In the genomic region with DNA sequence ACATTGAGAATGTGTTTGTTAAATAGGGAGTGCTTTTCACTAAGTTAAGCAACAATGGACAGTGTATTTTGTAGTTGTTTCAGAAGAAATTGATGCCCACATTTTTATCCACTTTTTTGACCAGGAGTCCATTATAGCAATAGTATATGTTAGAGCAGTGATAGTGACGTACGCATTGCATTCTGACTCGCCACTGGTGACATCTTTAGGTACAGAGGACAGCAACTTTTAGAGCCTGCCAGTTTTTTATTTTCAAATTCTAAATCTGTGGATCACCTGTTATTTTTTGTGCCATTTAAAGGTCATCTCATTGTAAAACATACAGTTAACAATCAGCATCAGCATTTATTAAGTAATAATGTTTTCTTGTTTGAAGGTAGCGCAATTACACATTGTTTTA, we compare ENCODE assay signal across 9 cellular contexts. TPM values are rescaled to one million over a fixed set of nuclear protein-coding genes. Genes with fewer than 3 reads are reported as not detected.
DNase-seq lines count a peak whose midpoint lies in the region; ATAC-seq and TF ChIP-seq lines count a peak whose summit lies in the region.
"Had no signal": no experiment of that assay in that cellular context is flagged by ENCODE, and none has a peak within 500 bp of the region (broad histone marks: within the 10 kb centered on the region; RNA-seq: fewer than 3 reads in every experiment).

No MANE protein-coding gene starts in this region.

- no peaks in the 10 kb centered on the region for H3K27me3 Mint-ChIP-seq in activated naive CD8-positive, alpha-beta T cell treated with anti-CD3 and anti-CD28 coated beads, Interleukin-2, amount 50 U/mL, for 24 hours

- H3K4me3 ChIP-seq in left ventricle myocardium inferior (peak overlapping the region; percentile 97), lower lobe of right lung (peak overlapping the region; percentile 80), upper lobe of right lung (peak overlapping the region; percentile 92)

- no peaks in the 10 kb centered on the region for H3K36me3 ChIP-seq in left ventricle myocardium inferior
- no peaks in the 10 kb centered on the region for H3K36me3 ChIP-seq in lower lobe of right lung
- no peaks in the 10 kb centered on the region for H3K36me3 ChIP-seq in upper lobe of right lung
- H3K36me3 ChIP-seq: SJCRH30 had no signal

- DNase-seq in left ventricle myocardium inferior (no peak), Right ventricle myocardium superior (no peak), lower lobe of right lung (no peak), upper lobe of right lung (no peak), NCI-H1048 (lab: John Stamatoyannopoulos, UW) (no peak), foreskin keratinocyte (no peak)
- no peak for DNase-seq in activated naive CD8-positive, alpha-beta T cell treated with anti-CD3 and anti-CD28 coated beads, Interleukin-2, amount 50 U/mL, for 24 hours

- H3K4me1 ChIP-seq in left ventricle myocardium inferior (peaks cover 70% of the 10 kb centered on the region), lower lobe of right lung (peaks cover 24% of the 10 kb centered on the region), upper lobe of right lung (peaks cover 12% of the 10 kb centered on the region), foreskin keratinocyte (peaks cover 4% of the 10 kb centered on the region)
- H3K4me1 ChIP-seq: SJCRH30 had no signal

- H3K9me3 Mint-ChIP-seq in activated naive CD8-positive, alpha-beta T cell treated with anti-CD3 and anti-CD28 coated beads, Interleukin-2, amount 50 U/mL, for 24 hours: no peaks in the 10 kb centered on the region

- H3K9me3 ChIP-seq in left ventricle myocardium inferior (replicated peaks) (no peaks in the 10 kb centered on the region), lower lobe of right lung (no peaks in the 10 kb centered on the region), upper lobe of right lung (no peaks in the 10 kb centered on the region)
- H3K9me3 ChIP-seq: SJCRH30 had no signal

- ATAC-seq in Right ventricle myocardium superior (ENCODE audit: poor library complexity): no peak
- no peak for ATAC-seq in activated naive CD8-positive, alpha-beta T cell treated with anti-CD3 and anti-CD28 coated beads, Interleukin-2, amount 50 U/mL, for 24 hours
- ATAC-seq in lower lobe of right lung: no peak
- no peak for ATAC-seq in upper lobe of right lung
- no peak for ATAC-seq in foreskin keratinocyte
- ATAC-seq in HG02798 (IDR thresholded peaks at IDR 0.05; ENCODE audit: poor library complexity, unreplicated experiment): no peak

- peaks cover 39% of the 10 kb centered on the region for H3K4me1 Mint-ChIP-seq in activated naive CD8-positive, alpha-beta T cell treated with anti-CD3 and anti-CD28 coated beads, Interleukin-2, amount 50 U/mL, for 24 hours

- H3K36me3 Mint-ChIP-seq in activated naive CD8-positive, alpha-beta T cell treated with anti-CD3 and anti-CD28 coated beads, Interleukin-2, amount 50 U/mL, for 24 hours (ENCODE audit: low read depth): peaks cover 11% of the 10 kb centered on the region

- no peak for TF ChIP-seq CTCF in left ventricle myocardium inferior (IDR thresholded peaks at IDR 0.05; ENCODE audit: borderline replicate concordance)
- no peak for TF ChIP-seq CTCF in lower lobe of right lung (IDR thresholded peaks at IDR 0.05)
- TF ChIP-seq CTCF in upper lobe of right lung (IDR thresholded peaks at IDR 0.05): no peak
- no peak for TF ChIP-seq CTCF in foreskin keratinocyte (conservative IDR thresholded peaks at IDR 0.05)

- H3K27ac ChIP-seq in left ventricle myocardium inferior (replicated peaks): peak overlapping the region; percentile 96
- no peak overlapping the region for H3K27ac ChIP-seq in lower lobe of right lung
- H3K27ac ChIP-seq in upper lobe of right lung: no peak overlapping the region
- no peak overlapping the region for H3K27ac ChIP-seq in foreskin keratinocyte
- H3K27ac ChIP-seq: SJCRH30 had no signal

- no peak overlapping the region for H3K27ac Mint-ChIP-seq in activated naive CD8-positive, alpha-beta T cell treated with anti-CD3 and anti-CD28 coated beads, Interleukin-2, amount 50 U/mL, for 24 hours

- H3K4me3 Mint-ChIP-seq in activated naive CD8-positive, alpha-beta T cell treated with anti-CD3 and anti-CD28 coated beads, Interleukin-2, amount 50 U/mL, for 24 hours: peak overlapping the region; percentile 96

- intact Hi-C loops in left ventricle myocardium inferior (cut with micrococcal nuclease): loop anchor here (10.0 kb wide), 1 partner anchor 49 kb away; the partner anchor contains the start of gene TFAM
- intact Hi-C loops in Right ventricle myocardium superior (cut with DNase I): loop anchor here (5.0 kb wide), 1 partner anchor 51 kb away; the partner anchor contains the start of gene TFAM
- intact Hi-C loops in lower lobe of right lung (cut with DNase I): no loop called here
- intact Hi-C loops in upper lobe of right lung (cut with DNase I): no loop called here

- H3K27me3 ChIP-seq in left ventricle myocardium inferior (ENCODE audit: low read depth) (no peaks in the 10 kb centered on the region), lower lobe of right lung (ENCODE audit: low read depth) (no peaks in the 10 kb centered on the region), upper lobe of right lung (no peaks in the 10 kb centered on the region), foreskin keratinocyte (no peaks in the 10 kb centered on the region)
- H3K27me3 ChIP-seq: SJCRH30 had no signal

RNA-seq across cellular contexts. Expression of gene UBE2D1, which starts 1.4 kb away (rescaled TPM):
- total RNA-seq in left ventricle myocardium inferior (56.0 TPM), Right ventricle myocardium superior (61.2 TPM), lower lobe of right lung (22.9 TPM), upper lobe of right lung (18.2 TPM), foreskin keratinocyte (16.4 and 16.6 TPM in 2 replicates)
- polyA plus RNA-seq in foreskin keratinocyte: 16.3 and 19.1 TPM in 2 replicates

RNA-seq across cellular contexts. Expression of gene TFAM, which starts 49.0 kb away (rescaled TPM):
- total RNA-seq in left ventricle myocardium inferior (29.8 TPM), Right ventricle myocardium superior (26.4 TPM), lower lobe of right lung (25.9 TPM), upper lobe of right lung (28.3 TPM), foreskin keratinocyte (34.9 and 51.5 TPM in 2 replicates)
- 12.0 and 21.3 TPM in 2 replicates for polyA plus RNA-seq in foreskin keratinocyte

Comparison
In these comparisons a context has a peak if more than half of its experiments do, and no peak if none do; other contexts are left out.
1. intact Hi-C loops: an anchor here in left ventricle myocardium inferior (10.0 kb wide) and Right ventricle myocardium superior (5.0 kb wide); none called in lower lobe of right lung and upper lobe of right lung.